In genomic region chr10:71755179-71755879, GRCh38 we compare ENCODE assay signal across 21 cellular contexts. TPM values are rescaled to one million over a fixed set of nuclear protein-coding genes. Genes with fewer than 3 reads are reported as not detected.
DNase-seq lines count a peak whose midpoint lies in the region; ATAC-seq and TF ChIP-seq lines count a peak whose summit lies in the region.
"Had no signal": no experiment of that assay in that cellular context is flagged by ENCODE, and none has a peak within 500 bp of the region (broad histone marks: within the 10 kb centered on the region; RNA-seq: fewer than 3 reads in every experiment).

No MANE protein-coding gene starts in this region.

- no peak for ATAC-seq in activated naive CD4-positive, alpha-beta T cell treated with anti-CD3 and anti-CD28 coated beads, Interleukin-2, amount 50 U/mL, for 72 hours
- ATAC-seq in activated CD8-positive, alpha-beta T cell treated with anti-CD3 and anti-CD28 coated beads for 36 hours, result no peak
- no peak for ATAC-seq in GM18498 (IDR thresholded peaks at IDR 0.05; ENCODE audit: unreplicated experiment)
- ATAC-seq: left colon had no signal

- TF ChIP-seq CTCF in activated CD8-positive, alpha-beta T cell treated with anti-CD3 and anti-CD28 coated beads for 36 hours (IDR thresholded peaks at IDR 0.05), result no peak

- peaks cover 71% of the 10 kb centered on the region for H3K4me1 ChIP-seq in thymus (ENCODE audit: control insufficient read depth, insufficient read depth, low read length)

- intact Hi-C loops in activated naive CD4-positive, alpha-beta T cell treated with anti-CD3 and anti-CD28 coated beads for 36 hours (cut with micrococcal nuclease), result no loop called here
- intact Hi-C loops in activated CD8-positive, alpha-beta T cell treated with anti-CD3 and anti-CD28 coated beads for 36 hours (cut with micrococcal nuclease), result no loop called here

- DNase-seq in activated naive CD4-positive, alpha-beta T cell treated with anti-CD3 and anti-CD28 coated beads for 36 hours, result no peak
- DNase-seq in activated naive CD4-positive, alpha-beta T cell treated with anti-CD3 and anti-CD28 coated beads, Interleukin-2, amount 50 U/mL, for 72 hours (ENCODE audit: low spot score in 2 of 2), result no peak
- no peak for DNase-seq in activated CD8-positive, alpha-beta T cell treated with anti-CD3 and anti-CD28 coated beads for 36 hours
- DNase-seq in kidney glomerular epithelial cell (lab: John Stamatoyannopoulos, UW) (peak; percentile 55), GOT3 (lab: John Stamatoyannopoulos, UW) (no peak), NCI-H1092 (lab: John Stamatoyannopoulos, UW) (no peak)
- DNase-seq: activated CD4-positive, CD25-positive, alpha-beta regulatory T cell treated with anti-CD3 and anti-CD28 coated beads, Interleukin-2, amount 50 U/mL, for 72 hours; glutamatergic neuron; HCEC 1CT; left colon; NCI-H187; NCI-H524; PC-9; stimulated activated naive CD4-positive, alpha-beta T cell treated with Interleukin-2 at 50 U/mL for 16 hours; SW 1271 had no signal

- CTCF ChIA-PET in activated naive CD4-positive, alpha-beta T cell treated with anti-CD3 and anti-CD28 coated beads for 36 hours (lab: Charles Lee), result interaction anchor here (1.2 to 5.9 kb wide), 6 partner anchors 9 to 59 kb away, joined by 3 to 47 read pairs (median 10); partner anchors contain the start of gene VSIR
- CTCF ChIA-PET in activated CD8-positive, alpha-beta T cell treated with anti-CD3 and anti-CD28 coated beads for 36 hours (lab: Charles Lee), result interaction anchor here (1.1 to 6.3 kb wide), 5 partner anchors 9 to 47 kb away, joined by 3 to 108 read pairs (median 3); partner anchors contain the start of gene VSIR

- H3K36me3 ChIP-seq in thymus (ENCODE audit: control insufficient read depth, insufficient read depth), result peaks cover 21% of the 10 kb centered on the region

- peak overlapping the region; percentile 96 for H3K27ac Mint-ChIP-seq in activated naive CD4-positive, alpha-beta T cell treated with anti-CD3 and anti-CD28 coated beads for 36 hours
- H3K27ac Mint-ChIP-seq in activated naive CD4-positive, alpha-beta T cell treated with anti-CD3 and anti-CD28 coated beads, Interleukin-2, amount 50 U/mL, for 72 hours, result peak overlapping the region in 1 of 2 donors; percentile 85
- peak overlapping the region; percentile 92 for H3K27ac Mint-ChIP-seq in activated CD8-positive, alpha-beta T cell treated with anti-CD3 and anti-CD28 coated beads for 36 hours

- H3K27me3 ChIP-seq in thymus (ENCODE audit: control insufficient read depth, insufficient read depth), result no peaks in the 10 kb centered on the region

- 93% methylated on average over 16 of the region's 16 CpGs for WGBS in thymus

- H3K36me3 Mint-ChIP-seq in activated naive CD4-positive, alpha-beta T cell treated with anti-CD3 and anti-CD28 coated beads for 36 hours (ENCODE audit: low read depth), result peaks cover 52% of the 10 kb centered on the region
- H3K36me3 Mint-ChIP-seq in activated naive CD4-positive, alpha-beta T cell treated with anti-CD3 and anti-CD28 coated beads, Interleukin-2, amount 50 U/mL, for 72 hours, result peaks cover 31 to 38% of the 10 kb centered on the region in 2 donors
- H3K36me3 Mint-ChIP-seq in activated CD8-positive, alpha-beta T cell treated with anti-CD3 and anti-CD28 coated beads for 36 hours (ENCODE audit: low read depth), result peaks cover 60% of the 10 kb centered on the region

- no peaks in the 10 kb centered on the region for H3K27me3 Mint-ChIP-seq in activated naive CD4-positive, alpha-beta T cell treated with anti-CD3 and anti-CD28 coated beads for 36 hours (ENCODE audit: low read depth)
- H3K27me3 Mint-ChIP-seq in activated CD8-positive, alpha-beta T cell treated with anti-CD3 and anti-CD28 coated beads for 36 hours, result no peaks in the 10 kb centered on the region

- H3K27ac ChIP-seq in thymus (ENCODE audit: low read depth), result peak overlapping the region; percentile 52
- H3K27ac ChIP-seq: KMS-11, PC-9 had no signal

- H3K9me3 Mint-ChIP-seq in activated naive CD4-positive, alpha-beta T cell treated with anti-CD3 and anti-CD28 coated beads for 36 hours, result no peaks in the 10 kb centered on the region
- H3K9me3 Mint-ChIP-seq in activated naive CD4-positive, alpha-beta T cell treated with anti-CD3 and anti-CD28 coated beads, Interleukin-2, amount 50 U/mL, for 72 hours, result no peaks in the 10 kb centered on the region
- H3K9me3 Mint-ChIP-seq in activated CD8-positive, alpha-beta T cell treated with anti-CD3 and anti-CD28 coated beads for 36 hours, result no peaks in the 10 kb centered on the region
- H3K9me3 Mint-ChIP-seq: nephron had no signal

- H3K4me3 ChIP-seq in thymus (ENCODE audit: low read length), result no peak overlapping the region
- H3K4me3 ChIP-seq: PC-9 had no signal

- no peak overlapping the region for H3K4me3 Mint-ChIP-seq in activated naive CD4-positive, alpha-beta T cell treated with anti-CD3 and anti-CD28 coated beads for 36 hours
- H3K4me3 Mint-ChIP-seq in activated CD8-positive, alpha-beta T cell treated with anti-CD3 and anti-CD28 coated beads for 36 hours, result no peak overlapping the region

- no peaks in the 10 kb centered on the region for H3K9me3 ChIP-seq in thymus (ENCODE audit: control insufficient read depth)

- H3K4me1 Mint-ChIP-seq in activated naive CD4-positive, alpha-beta T cell treated with anti-CD3 and anti-CD28 coated beads for 36 hours (ENCODE audit: low read depth), result peaks cover 85% of the 10 kb centered on the region
- peaks cover 84% of the 10 kb centered on the region for H3K4me1 Mint-ChIP-seq in activated CD8-positive, alpha-beta T cell treated with anti-CD3 and anti-CD28 coated beads for 36 hours (ENCODE audit: low read depth)

- POLR2A ChIA-PET in activated CD8-positive, alpha-beta T cell treated with anti-CD3 and anti-CD28 coated beads for 36 hours (lab: Charles Lee), result interaction anchor here (0.7 to 6.3 kb wide), 6 partner anchors 10 to 314 kb away, joined by 3 to 92 read pairs (median 4); partner anchors contain the start of gene VSIR

RNA-seq across cellular contexts. Expression of gene VSIR, which starts 18.0 kb away (rescaled TPM):
- total RNA-seq in activated naive CD4-positive, alpha-beta T cell treated with anti-CD3 and anti-CD28 coated beads for 36 hours, result 10 to 100 TPM; 52.0 to 55.5 TPM
- 100 to 1,000 TPM in 1 of 2 donors, 10 to 100 TPM in 1; 54.5 to 126 TPM for total RNA-seq in activated naive CD4-positive, alpha-beta T cell treated with anti-CD3 and anti-CD28 coated beads, Interleukin-2, amount 50 U/mL, for 72 hours
- total RNA-seq in activated CD8-positive, alpha-beta T cell treated with anti-CD3 and anti-CD28 coated beads for 36 hours, result 10 to 100 TPM; 59.6 to 61.0 TPM
- 51.8 TPM for polyA plus RNA-seq in thymus
- total RNA-seq: A673 had no signal

RNA-seq across cellular contexts. Expression of gene C10orf105, which starts 35.8 kb away (rescaled TPM):
- under 1 TPM; 0.32 to 0.36 TPM for total RNA-seq in activated naive CD4-positive, alpha-beta T cell treated with anti-CD3 and anti-CD28 coated beads for 36 hours
- under 1 TPM; 0.45 to 0.68 TPM for total RNA-seq in activated naive CD4-positive, alpha-beta T cell treated with anti-CD3 and anti-CD28 coated beads, Interleukin-2, amount 50 U/mL, for 72 hours
- total RNA-seq in activated CD8-positive, alpha-beta T cell treated with anti-CD3 and anti-CD28 coated beads for 36 hours, result under 1 TPM; 0.16 to 0.27 TPM
- polyA plus RNA-seq in thymus, result 0.68 TPM
- total RNA-seq: A673, bronchial epithelial cell, PC-9 had no signal
